In genomic region chr7:73667344-73668102, GRCh38 we compare ENCODE assay signal across 1 cellular context.
A peak's percentile ranks its signal among the peaks of the same experiment; 100 is the strongest.
TF ChIP-seq lines count a peak whose summit lies in the region.

A gene with protein sequence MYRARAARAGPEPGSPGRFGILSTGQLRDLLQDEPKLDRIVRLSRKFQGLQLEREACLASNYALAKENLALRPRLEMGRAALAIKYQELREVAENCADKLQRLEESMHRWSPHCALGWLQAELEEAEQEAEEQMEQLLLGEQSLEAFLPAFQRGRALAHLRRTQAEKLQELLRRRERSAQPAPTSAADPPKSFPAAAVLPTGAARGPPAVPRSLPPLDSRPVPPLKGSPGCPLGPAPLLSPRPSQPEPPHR (plus strand): TSS chr7:73667831. CDS start chr7:73667959, 128 bp downstream.

TF ChIP-seq in HepG2, 621 proteins besides CTCF, POLR2A, EP300 and RAD21 (continued from another document and continues in another):
- TF ChIP-seq, protein P1, sequence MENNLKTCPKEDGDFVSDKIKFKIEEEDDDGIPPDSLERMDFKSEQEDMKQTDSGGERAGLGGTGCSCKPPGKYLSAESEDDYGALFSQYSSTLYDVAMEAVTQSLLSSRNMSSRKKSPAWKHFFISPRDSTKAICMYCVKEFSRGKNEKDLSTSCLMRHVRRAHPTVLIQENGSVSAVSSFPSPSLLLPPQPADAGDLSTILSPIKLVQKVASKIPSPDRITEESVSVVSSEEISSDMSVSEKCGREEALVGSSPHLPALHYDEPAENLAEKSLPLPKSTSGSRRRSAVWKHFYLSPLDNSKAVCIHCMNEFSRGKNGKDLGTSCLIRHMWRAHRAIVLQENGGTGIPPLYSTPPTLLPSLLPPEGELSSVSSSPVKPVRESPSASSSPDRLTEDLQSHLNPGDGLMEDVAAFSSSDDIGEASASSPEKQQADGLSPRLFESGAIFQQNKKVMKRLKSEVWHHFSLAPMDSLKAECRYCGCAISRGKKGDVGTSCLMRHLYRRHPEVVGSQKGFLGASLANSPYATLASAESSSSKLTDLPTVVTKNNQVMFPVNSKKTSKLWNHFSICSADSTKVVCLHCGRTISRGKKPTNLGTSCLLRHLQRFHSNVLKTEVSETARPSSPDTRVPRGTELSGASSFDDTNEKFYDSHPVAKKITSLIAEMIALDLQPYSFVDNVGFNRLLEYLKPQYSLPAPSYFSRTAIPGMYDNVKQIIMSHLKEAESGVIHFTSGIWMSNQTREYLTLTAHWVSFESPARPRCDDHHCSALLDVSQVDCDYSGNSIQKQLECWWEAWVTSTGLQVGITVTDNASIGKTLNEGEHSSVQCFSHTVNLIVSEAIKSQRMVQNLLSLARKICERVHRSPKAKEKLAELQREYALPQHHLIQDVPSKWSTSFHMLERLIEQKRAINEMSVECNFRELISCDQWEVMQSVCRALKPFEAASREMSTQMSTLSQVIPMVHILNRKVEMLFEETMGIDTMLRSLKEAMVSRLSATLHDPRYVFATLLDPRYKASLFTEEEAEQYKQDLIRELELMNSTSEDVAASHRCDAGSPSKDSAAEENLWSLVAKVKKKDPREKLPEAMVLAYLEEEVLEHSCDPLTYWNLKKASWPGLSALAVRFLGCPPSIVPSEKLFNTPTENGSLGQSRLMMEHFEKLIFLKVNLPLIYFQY (CRISPR knock-in tag; IDR thresholded peaks at IDR 0.05; ENCODE audit: borderline replicate concordance) = peak; percentile 97
- TF ChIP-seq KLF11 (CRISPR knock-in tag; IDR thresholded peaks at IDR 0.05) (no peak), PPARG (CRISPR knock-in tag; conservative IDR thresholded peaks at IDR 0.05) (no peak), CBX2 (IDR thresholded peaks at IDR 0.05; ENCODE audit: low read depth, low read length) (no peak), CBX2 (CRISPR knock-in tag; IDR thresholded peaks at IDR 0.05; ENCODE audit: low read depth) (no peak), ZNF101 (CRISPR knock-in tag; IDR thresholded peaks at IDR 0.05; ENCODE audit: borderline replicate concordance, low read depth) (no peak), PHF20 (CRISPR knock-in tag; IDR thresholded peaks at IDR 0.05) (no peak), ESRRA (CRISPR knock-in tag; IDR thresholded peaks at IDR 0.05; ENCODE audit: low read depth) (no peak), SMYD3 (CRISPR knock-in tag; IDR thresholded peaks at IDR 0.05) (no peak), ZNF780A (CRISPR knock-in tag; IDR thresholded peaks at IDR 0.05) (no peak), RXRB (CRISPR knock-in tag; IDR thresholded peaks at IDR 0.05; ENCODE audit: borderline replicate concordance) (no peak; the same call in 1 of the 2 replicates), ZKSCAN5 (CRISPR knock-in tag; IDR thresholded peaks at IDR 0.05) (no peak), MAFK (conservative IDR thresholded peaks at IDR 0.05 in 1 of 2, IDR thresholded peaks at IDR 0.05 in 1 of 2; ENCODE audit: low read length in 2 of 2) (no peak), HDAC6 (IDR thresholded peaks at IDR 0.05; ENCODE audit: low read depth, low read length) (no peak), ATF3 (CRISPR knock-in tag; IDR thresholded peaks at IDR 0.05) (no peak), ZFY (CRISPR knock-in tag; IDR thresholded peaks at IDR 0.05) (no peak), TEAD3 (CRISPR knock-in tag; optimal IDR thresholded peaks at IDR 0.05; ENCODE audit: borderline replicate concordance) (peak; percentile 61), ZNF552 (CRISPR knock-in tag; IDR thresholded peaks at IDR 0.05; ENCODE audit: borderline replicate concordance) (no peak), ZNF772 (CRISPR knock-in tag; IDR thresholded peaks at IDR 0.05) (no peak), E2F1 (CRISPR knock-in tag; IDR thresholded peaks at IDR 0.05) (no peak), ZNF451 (CRISPR knock-in tag; IDR thresholded peaks at IDR 0.05) (no peak), MXD1 (CRISPR knock-in tag; IDR thresholded peaks at IDR 0.05) (no peak), SMAD3 (CRISPR knock-in tag; IDR thresholded peaks at IDR 0.05) (no peak), ARNTL (CRISPR knock-in tag; IDR thresholded peaks at IDR 0.05) (peak; percentile 57; the same call in 1 of the 2 replicates), ZC3H4 (CRISPR knock-in tag; IDR thresholded peaks at IDR 0.05; ENCODE audit: borderline replicate concordance) (no peak), ZNF512 (CRISPR knock-in tag; IDR thresholded peaks at IDR 0.05) (no peak), NKX3-1 (CRISPR knock-in tag; IDR thresholded peaks at IDR 0.05) (no peak), ZNF124 (CRISPR knock-in tag; IDR thresholded peaks at IDR 0.05) (no peak), POLR2AphosphoS2 (IDR thresholded peaks at IDR 0.05; ENCODE audit: low read depth, low read length) (no peak), ZNF577 (CRISPR knock-in tag; IDR thresholded peaks at IDR 0.05; ENCODE audit: borderline replicate concordance, low read depth) (no peak), LRRFIP1 (CRISPR knock-in tag; conservative IDR thresholded peaks at IDR 0.05) (no peak), ZFAT (CRISPR knock-in tag; conservative IDR thresholded peaks at IDR 0.05) (no peak), SP1 (IDR thresholded peaks at IDR 0.05) (no peak), SP1 (CRISPR knock-in tag; IDR thresholded peaks at IDR 0.05) (peak; percentile 44; the same call in 1 of the 2 replicates), ZNF317 (CRISPR knock-in tag; IDR thresholded peaks at IDR 0.05) (no peak), E2F5 (CRISPR knock-in tag; conservative IDR thresholded peaks at IDR 0.05) (no peak), MTA3 (CRISPR knock-in tag; IDR thresholded peaks at IDR 0.05) (no peak), ZNF766 (CRISPR knock-in tag; IDR thresholded peaks at IDR 0.05; ENCODE audit: borderline replicate concordance) (no peak), BCLAF1 (IDR thresholded peaks at IDR 0.05) (no peak), PBX2 (CRISPR knock-in tag; IDR thresholded peaks at IDR 0.05) (no peak), SMARCC2 (IDR thresholded peaks at IDR 0.05) (no peak)
- TF ChIP-seq, protein P2, sequence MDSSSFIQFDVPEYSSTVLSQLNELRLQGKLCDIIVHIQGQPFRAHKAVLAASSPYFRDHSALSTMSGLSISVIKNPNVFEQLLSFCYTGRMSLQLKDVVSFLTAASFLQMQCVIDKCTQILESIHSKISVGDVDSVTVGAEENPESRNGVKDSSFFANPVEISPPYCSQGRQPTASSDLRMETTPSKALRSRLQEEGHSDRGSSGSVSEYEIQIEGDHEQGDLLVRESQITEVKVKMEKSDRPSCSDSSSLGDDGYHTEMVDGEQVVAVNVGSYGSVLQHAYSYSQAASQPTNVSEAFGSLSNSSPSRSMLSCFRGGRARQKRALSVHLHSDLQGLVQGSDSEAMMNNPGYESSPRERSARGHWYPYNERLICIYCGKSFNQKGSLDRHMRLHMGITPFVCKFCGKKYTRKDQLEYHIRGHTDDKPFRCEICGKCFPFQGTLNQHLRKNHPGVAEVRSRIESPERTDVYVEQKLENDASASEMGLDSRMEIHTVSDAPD (CRISPR knock-in tag; IDR thresholded peaks at IDR 0.05) = no peak
